In the genomic region with DNA sequence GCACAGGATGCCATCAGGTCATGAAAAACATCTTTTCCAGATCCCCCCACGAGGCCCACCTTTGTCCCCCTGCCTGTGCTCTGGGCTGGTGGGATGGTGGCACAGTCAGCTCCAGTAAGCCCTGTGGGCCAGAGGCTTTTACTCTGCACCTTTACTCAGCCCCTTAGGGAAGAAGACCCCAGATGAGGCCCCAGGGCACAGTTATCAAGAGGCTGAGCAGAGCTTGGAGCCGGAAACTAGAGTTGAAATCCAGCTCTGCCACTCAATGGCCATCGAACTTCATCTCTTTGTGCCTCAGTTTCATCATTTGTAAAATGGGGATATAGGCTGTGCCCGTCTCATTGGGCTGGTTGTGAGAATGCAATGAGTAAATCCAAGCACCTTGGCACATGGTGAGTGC, we compare ENCODE assay signal across 25 cellular contexts.
"Had no signal": no experiment of that assay in that cellular context is flagged by ENCODE, and none has a peak within 500 bp of the region (broad histone marks: within the 10 kb centered on the region; RNA-seq: fewer than 3 reads in every experiment).

No MANE protein-coding gene starts in this region.

- H3K36me3 ChIP-seq: esophagus squamous epithelium, gastrocnemius medialis, left lung, lower lobe of right lung had no signal

- H3K36me3 Mint-ChIP-seq: mesothelial cell of epicardium had no signal

- ATAC-seq: gastrocnemius medialis, left lung, left ventricle myocardium superior, lower lobe of right lung, mucosa of descending colon had no signal

- H3K4me3 ChIP-seq: coronary artery, dorsolateral prefrontal cortex, esophagus squamous epithelium, gastrocnemius medialis, hepatocyte, left lung, lower lobe of right lung, mucosa of descending colon had no signal

- H3K27ac ChIP-seq: coronary artery, dorsolateral prefrontal cortex, esophagus squamous epithelium, gastrocnemius medialis, hepatocyte, left lung, lower lobe of right lung had no signal

- H3K27me3 ChIP-seq: hepatocyte, left lung had no signal

- H3K4me3 Mint-ChIP-seq: immature natural killer cell, mesothelial cell of epicardium had no signal

- H3K27ac Mint-ChIP-seq: immature natural killer cell, mesothelial cell of epicardium had no signal

- H3K9me3 ChIP-seq: gastrocnemius medialis, lower lobe of right lung, mucosa of descending colon had no signal

- FAIRE-seq: colon, endothelial cell of umbilical vein, kidney had no signal

- H3K9me3 Mint-ChIP-seq: immature natural killer cell had no signal

- DNase-seq: dermis blood vessel endothelial cell; effector CD4-positive, alpha-beta T cell; effector memory CD4-positive, alpha-beta T cell; esophagus squamous epithelium; foreskin fibroblast; foreskin melanocyte; gastrocnemius medialis; glutamatergic neuron; head of caudate nucleus; hypothalamus; immature natural killer cell; islet precursor cell; kidney; kidney glomerular epithelial cell; left lung; left ventricle myocardium superior; lower lobe of right lung; mesenchymal stem cell; mucosa of descending colon had no signal

- H3K4me1 ChIP-seq: esophagus squamous epithelium, gastrocnemius medialis, left lung, lower lobe of right lung had no signal

- H3K4me1 Mint-ChIP-seq: mesothelial cell of epicardium had no signal
